Comparison of ENCODE assay signal across 6 cellular contexts in genomic region chr5:160601045-160601444, GRCh38.
"Had no signal": no experiment of that assay in that cellular context is flagged by ENCODE, and none has a peak within 500 bp of the region (broad histone marks: within the 10 kb centered on the region; RNA-seq: fewer than 3 reads in every experiment).

No MANE protein-coding gene starts in this region.

- H3K27ac ChIP-seq: HL-60 had no signal

- H3K4me3 Mint-ChIP-seq: IgD-negative memory B cell had no signal

- H3K9me3 Mint-ChIP-seq: IgD-negative memory B cell had no signal

- H3K27me3 Mint-ChIP-seq: IgD-negative memory B cell had no signal

- H3K27ac Mint-ChIP-seq: IgD-negative memory B cell had no signal

- ATAC-seq: HepG2, K562 had no signal

- FAIRE-seq: HepG2, HTR-8/SVneo, K562 had no signal

- H3K36me3 Mint-ChIP-seq: IgD-negative memory B cell had no signal

- DNase-seq: IMR-90 had no signal

- H3K4me3 ChIP-seq: K562 had no signal
